29 cellular contexts compared by ENCODE assay signal in the genomic region with DNA sequence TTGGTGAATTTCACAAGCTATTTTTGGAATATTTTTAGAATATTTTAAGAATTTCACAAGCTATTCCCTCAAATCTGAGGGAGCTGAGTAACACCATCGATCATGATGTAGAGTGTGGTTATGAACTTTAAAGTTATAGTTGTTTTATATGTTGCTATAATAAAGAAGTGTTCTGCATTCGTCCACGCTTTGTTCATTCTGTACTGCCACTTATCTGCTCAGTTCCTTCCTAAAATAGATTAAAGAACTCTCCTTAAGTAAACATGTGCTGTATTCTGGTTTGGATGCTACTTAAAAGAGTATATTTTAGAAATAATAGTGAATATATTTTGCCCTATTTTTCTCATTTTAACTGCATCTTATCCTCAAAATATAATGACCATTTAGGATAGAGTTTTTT.
"Had no signal": no experiment of that assay in that cellular context is flagged by ENCODE, and none has a peak within 500 bp of the region (broad histone marks: within the 10 kb centered on the region; RNA-seq: fewer than 3 reads in every experiment).

No MANE protein-coding gene starts in this region.

- H3K9me3 Mint-ChIP-seq: natural killer cell; nephron progenitor cell; neural progenitor cell; stimulated activated memory B cell treated with anti-CD40 and anti-IgM and Interleukin-4, amounts not matched to agents 10 μg/mL and 1 μg/mL and 100 μg/mL, for 72 hours; stimulated activated naive CD8-positive, alpha-beta T cell treated with anti-CD3 and anti-CD28 coated beads, Interleukin-15, amount 100 ng/mL, for 72 hours had no signal

- H3K27me3 Mint-ChIP-seq: naive B cell; stimulated activated memory B cell treated with anti-CD40 and anti-IgM and Interleukin-4, amounts not matched to agents 10 μg/mL and 1 μg/mL and 100 μg/mL, for 72 hours; stimulated activated naive CD8-positive, alpha-beta T cell treated with anti-CD3 and anti-CD28 coated beads, Interleukin-15, amount 100 ng/mL, for 72 hours had no signal

- H3K27me3 ChIP-seq: heart right ventricle, hepatocyte, neural progenitor cell, neutrophil, right atrium auricular region, testis, thyroid gland, transverse colon, upper lobe of left lung, vagina had no signal

- H3K9ac ChIP-seq: neural progenitor cell, parathyroid adenoma had no signal

- H3K4me1 Mint-ChIP-seq: mesothelial cell of epicardium; naive B cell; natural killer cell; nephron progenitor cell; neural progenitor cell; stimulated activated memory B cell treated with anti-CD40 and anti-IgM and Interleukin-4, amounts not matched to agents 10 μg/mL and 1 μg/mL and 100 μg/mL, for 72 hours; stimulated activated naive CD8-positive, alpha-beta T cell treated with anti-CD3 and anti-CD28 coated beads, Interleukin-15, amount 100 ng/mL, for 72 hours had no signal

- H3K27ac ChIP-seq: heart right ventricle, hepatocyte, neural progenitor cell, neutrophil, parathyroid adenoma, psoas muscle, testis, thyroid gland, upper lobe of left lung, vagina had no signal

- ATAC-seq: left lobe of liver; natural killer cell; psoas muscle; stimulated activated memory B cell treated with anti-CD40 and anti-IgM and Interleukin-4, amounts not matched to agents 10 μg/mL and 1 μg/mL and 100 μg/mL, for 72 hours; stimulated activated naive CD8-positive, alpha-beta T cell treated with anti-CD3 and anti-CD28 coated beads, Interleukin-15, amount 100 ng/mL, for 72 hours had no signal

- DNase-seq: heart right ventricle; islet precursor cell; mesendoderm; naive B cell; natural killer cell; nephron progenitor cell; occipital lobe; psoas muscle; stimulated activated CD4-positive, alpha-beta T cell treated with anti-CD3 and anti-CD28 coated beads, Interleukin-1b, Interleukin-23, amount 100 ng/mL, for 48 hours; stimulated activated CD4-positive, alpha-beta T cell treated with anti-CD3 and anti-CD28 coated beads, Interleukin-2, amount 100 ng/mL, for 48 hours; stimulated activated CD4-positive, alpha-beta T cell treated with anti-CD3 and anti-CD28 coated beads, Interleukin-4, amount 100 ng/mL, for 4 hours; stimulated activated CD8-positive, alpha-beta memory T cell treated with anti-CD3 and anti-CD28 coated beads, Interleukin-4, amount 100 ng/mL, for 48 hours; stimulated activated naive CD4-positive, alpha-beta T cell treated with Interleukin-2 at 50 U/mL for 16 hours; stimulated activated naive CD8-positive, alpha-beta T cell treated with anti-CD3 and anti-CD28 coated beads, Interleukin-15, amount 100 ng/mL, for 72 hours; testis; thyroid gland; transverse colon; upper lobe of left lung had no signal

- H3K4me3 ChIP-seq: heart right ventricle, hepatocyte, lung, neural progenitor cell, psoas muscle, right atrium auricular region, smooth muscle cell, testis, thyroid gland, transverse colon, upper lobe of left lung, vagina had no signal

- H3K4me1 ChIP-seq: neural progenitor cell, parathyroid adenoma, psoas muscle, right atrium auricular region, thyroid gland, upper lobe of left lung, vagina had no signal

- H3K9me3 ChIP-seq: heart right ventricle, neutrophil, psoas muscle, right atrium auricular region, testis, thyroid gland, transverse colon, upper lobe of left lung, vagina had no signal

- H3K4me3 Mint-ChIP-seq: mesothelial cell of epicardium; naive B cell; natural killer cell; nephron progenitor cell; neural progenitor cell; stimulated activated memory B cell treated with anti-CD40 and anti-IgM and Interleukin-4, amounts not matched to agents 10 μg/mL and 1 μg/mL and 100 μg/mL, for 72 hours; stimulated activated naive CD8-positive, alpha-beta T cell treated with anti-CD3 and anti-CD28 coated beads, Interleukin-15, amount 100 ng/mL, for 72 hours had no signal

- H3K36me3 Mint-ChIP-seq: naive B cell had no signal
